15 cellular contexts compared by ENCODE assay signal in the genomic region with DNA sequence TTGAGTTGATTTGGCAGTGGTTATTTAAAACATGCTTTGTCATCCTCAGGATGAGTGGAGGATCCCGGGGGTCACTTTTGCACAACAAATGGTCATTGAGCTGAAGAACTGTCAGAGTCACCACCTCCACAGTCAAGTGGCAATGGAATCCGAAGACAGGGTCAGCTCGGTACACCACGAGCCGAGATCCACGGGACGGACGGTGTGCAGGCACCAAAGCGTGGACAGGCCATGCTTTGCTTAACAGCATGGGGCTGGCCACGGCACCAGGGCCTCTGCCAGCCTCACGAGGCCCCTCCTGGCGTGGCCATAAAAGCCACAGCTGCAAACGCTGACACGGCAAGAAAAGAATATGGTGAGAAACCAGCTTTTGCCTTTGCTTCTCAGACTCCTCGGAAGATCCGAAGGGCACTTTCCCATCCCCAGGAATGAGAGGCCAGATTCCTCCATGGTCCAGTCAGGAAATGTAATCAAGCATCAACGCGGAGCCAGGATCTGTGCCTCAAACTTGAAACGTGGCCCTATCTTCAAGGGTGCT.
DNase-seq lines count a peak whose midpoint lies in the region; FAIRE-seq and TF ChIP-seq lines count a peak whose summit lies in the region.
"Had no signal": no experiment of that assay in that cellular context is flagged by ENCODE, and none has a peak within 500 bp of the region (broad histone marks: within the 10 kb centered on the region; RNA-seq: fewer than 3 reads in every experiment).

No MANE protein-coding gene starts in this region.

- no peak overlapping the region for H3K9ac ChIP-seq in H1 (replicated peaks in 1 of 4; ENCODE audit: extremely low read depth in 1 of 4, low read depth in 3 of 4, low read length in 3 of 4)
- no peak overlapping the region for H3K9ac ChIP-seq in neural progenitor cell
- H3K9ac ChIP-seq: KMS-11 had no signal

- H2BK5ac ChIP-seq in H1 (ENCODE audit: low read depth, low read length), result no peak overlapping the region

- no peak overlapping the region for H3K56ac ChIP-seq in H1 (replicated peaks; ENCODE audit: insufficient read length, low read depth, low read length)

- H2BK12ac ChIP-seq in H1 (ENCODE audit: low read depth, low read length), result no peak overlapping the region; the same call in none of the 2 replicates

- no peak overlapping the region for H4K91ac ChIP-seq in H1 (replicated peaks; ENCODE audit: insufficient read length, low read length)

- no TSS peak for BruUV-seq in PC-9 (replicated peaks; lab: Mats Ljungman, UMichigan)

- H2BK15ac ChIP-seq in H1 (ENCODE audit: low read length), result 0 out of 2 replicates have a peak overlapping the region, but pooled peaks have one; percentile 50

- H3K9me3 Mint-ChIP-seq in neural progenitor cell, result peaks cover 3% of the 10 kb centered on the region
- H3K9me3 Mint-ChIP-seq: CD8-positive, alpha-beta memory T cell; GM23338 had no signal

- H3K4ac ChIP-seq in H1 (replicated peaks; ENCODE audit: insufficient read length, low read depth, low read length), result no peak overlapping the region

- H3K14ac ChIP-seq in H1 (ENCODE audit: insufficient read length), result no peak overlapping the region

- H3K9me3 ChIP-seq in PC-9 (ENCODE audit: insufficient read depth, low read depth), result no peaks in the 10 kb centered on the region
- no peaks in the 10 kb centered on the region for H3K9me3 ChIP-seq in H1 (ENCODE audit: insufficient read depth in 2 of 2, low read depth in 1 of 2, low read length in 1 of 2)
- H3K9me3 ChIP-seq in osteoblast (ENCODE audit: low read depth, low read length), result no peaks in the 10 kb centered on the region
- no peaks in the 10 kb centered on the region for H3K9me3 ChIP-seq in vagina
- no peaks in the 10 kb centered on the region for H3K9me3 ChIP-seq in neural progenitor cell (ENCODE audit: low read depth)

- H3K23ac ChIP-seq in H1 (ENCODE audit: insufficient read length), result no peak overlapping the region

- H3K36me3 Mint-ChIP-seq in neural progenitor cell, result no peaks in the 10 kb centered on the region
- H3K36me3 Mint-ChIP-seq: CD8-positive, alpha-beta memory T cell had no signal

- TF ChIP-seq RAD21 in H1 (IDR thresholded peaks at IDR 0.05 in 1 of 2, conservative IDR thresholded peaks at IDR 0.05 in 1 of 2; ENCODE audit: low read depth in 2 of 2, low read length in 2 of 2), result no peak

- H3K36me3 ChIP-seq in PC-9 (ENCODE audit: low read depth) (no peaks in the 10 kb centered on the region), H1 (ENCODE audit: control insufficient read depth in 2 of 4, insufficient read depth in 4 of 4, low read length in 3 of 4) (no peaks in the 10 kb centered on the region), osteoblast (ENCODE audit: insufficient read depth, low read length) (no peaks in the 10 kb centered on the region), vagina (no peaks in the 10 kb centered on the region), neural progenitor cell (no peaks in the 10 kb centered on the region)

- H3K9me2 ChIP-seq in PC-9 (ENCODE audit: insufficient read depth), result no peaks in the 10 kb centered on the region

- intact Hi-C loops in PC-9 (cut with micrococcal nuclease; ENCODE audit: unreplicated experiment) (no loop called here), vagina (cut with DNase I) (loop anchor here (5.0 kb wide), 1 partner anchor 42 kb away; no protein-coding TSS in a partner anchor)

- TF ChIP-seq POLR2A in H1 (IDR thresholded peaks at IDR 0.05; ENCODE audit: control extremely low read depth in 1 of 2, low read depth in 2 of 2, low read length in 2 of 2) (no peak), vagina (IDR thresholded peaks at IDR 0.05) (no peak)

- no peak overlapping the region for H3K4me3 ChIP-seq in PC-9
- H3K4me3 ChIP-seq in H1 (ENCODE audit: extremely low read depth in 1 of 4, insufficient read depth in 2 of 4, low read depth in 3 of 4, low read length in 4 of 4), result no peak overlapping the region
- no peak overlapping the region for H3K4me3 ChIP-seq in osteoblast (ENCODE audit: insufficient read depth, low read length)
- no peak overlapping the region for H3K4me3 ChIP-seq in vagina
- no peak overlapping the region for H3K4me3 ChIP-seq in neural progenitor cell
- H3K4me3 ChIP-seq: GM23338 had no signal

- H3F3A ChIP-seq in PC-9 (ENCODE audit: insufficient read depth, low read depth) (peaks cover 49% of the 10 kb centered on the region), neural progenitor cell (ENCODE audit: low read depth) (no peaks in the 10 kb centered on the region)

- CTCF ChIA-PET in PC-9 (lab: Charles Lee) (no interaction called here), H1 (lab: Charles Lee; ENCODE audit: partially characterized antibody) (interaction anchor here (0.6 to 1.9 kb wide), 3 partner anchors 8 to 69 kb away, joined by 3 to 7 read pairs (median 4); no protein-coding TSS in a partner anchor)

- POLR2A ChIA-PET in PC-9 (lab: Charles Lee; ENCODE audit: unreplicated experiment) (no interaction called here), H1 (lab: Charles Lee; ENCODE audit: partially characterized antibody) (no interaction called here)

- H3K79me1 ChIP-seq in H1 (ENCODE audit: low read depth, low read length), result no peaks in the 10 kb centered on the region

- H4K20me1 ChIP-seq in PC-9 (ENCODE audit: insufficient read depth), result no peaks in the 10 kb centered on the region
- H4K20me1 ChIP-seq in H1 (replicated peaks in 1 of 2; ENCODE audit: control insufficient read depth in 1 of 2, insufficient read depth in 2 of 2, low read length in 2 of 2), result no peaks in the 10 kb centered on the region
- no peaks in the 10 kb centered on the region for H4K20me1 ChIP-seq in osteoblast (ENCODE audit: insufficient read depth, low read length)
- no peaks in the 10 kb centered on the region for H4K20me1 ChIP-seq in neural progenitor cell (ENCODE audit: low read depth)

- H3K18ac ChIP-seq in H1 (ENCODE audit: extremely low read depth, low read length), result no peak overlapping the region

- TF ChIP-seq CTCF in PC-9 (conservative IDR thresholded peaks at IDR 0.05), result no peak
- TF ChIP-seq CTCF in H1 (IDR thresholded peaks at IDR 0.05; ENCODE audit: control extremely low read depth in 1 of 3, insufficient read depth in 1 of 3, low read depth in 1 of 3, low read length in 3 of 3), result no peak
- no peak for TF ChIP-seq CTCF in osteoblast (IDR thresholded peaks at IDR 0.05; ENCODE audit: extremely low read depth, low read depth, low read length)
- TF ChIP-seq CTCF in vagina (IDR thresholded peaks at IDR 0.05), result no peak
- no peak for TF ChIP-seq CTCF in neural progenitor cell (IDR thresholded peaks at IDR 0.05)

- H3K27me3 Mint-ChIP-seq in neural progenitor cell (ENCODE audit: insufficient read depth, low read depth), result peaks cover 8% of the 10 kb centered on the region

- H3K4me3 Mint-ChIP-seq in neural progenitor cell, result no peak overlapping the region
- H3K4me3 Mint-ChIP-seq: CD8-positive, alpha-beta memory T cell; GM23338 had no signal

- H2BK120ac ChIP-seq in H1 (replicated peaks; ENCODE audit: low read depth, low read length), result no peak overlapping the region

- H3K27ac ChIP-seq in PC-9 (peak overlapping the region; percentile 20), H1 (ENCODE audit: low read depth, low read length) (no peak overlapping the region), osteoblast (ENCODE audit: low read depth, low read length) (peak overlapping the region; percentile 20), vagina (peak overlapping the region; percentile 78), neural progenitor cell (no peak overlapping the region)
- H3K27ac ChIP-seq: KMS-11 had no signal

- no peak overlapping the region for H4K8ac ChIP-seq in H1 (ENCODE audit: extremely low read depth, insufficient read depth, low read length)

- H3K27me3 ChIP-seq in PC-9 (ENCODE audit: insufficient read depth, low read depth), result no peaks in the 10 kb centered on the region
- peaks cover 0 to 2% (median 0%) of the 10 kb centered on the region in 4 experiments; a peak in 1 of 7 replicates for H3K27me3 ChIP-seq in H1 (replicated peaks in 1 of 4; ENCODE audit: control insufficient read depth in 3 of 4, extremely low read depth in 1 of 4, insufficient read depth in 3 of 4, low read length in 3 of 4)
- H3K27me3 ChIP-seq in osteoblast (ENCODE audit: insufficient read depth, low read length), result peaks cover 18% of the 10 kb centered on the region
- no peaks in the 10 kb centered on the region for H3K27me3 ChIP-seq in vagina
- H3K27me3 ChIP-seq in neural progenitor cell, result peaks cover 9% of the 10 kb centered on the region

- no peak overlapping the region for H2AK5ac ChIP-seq in H1 (ENCODE audit: low read depth, low read length)

- H3K23me2 ChIP-seq in H1 (ENCODE audit: low read depth, low read length), result no peaks in the 10 kb centered on the region

- H3K79me2 ChIP-seq in PC-9 (ENCODE audit: low read depth), result no peaks in the 10 kb centered on the region
- no peaks in the 10 kb centered on the region for H3K79me2 ChIP-seq in H1 (ENCODE audit: control insufficient read depth in 1 of 2, insufficient read depth in 2 of 2, low read length in 2 of 2)
- no peaks in the 10 kb centered on the region for H3K79me2 ChIP-seq in osteoblast (ENCODE audit: insufficient read depth, low read length)
- H3K79me2 ChIP-seq in neural progenitor cell (ENCODE audit: low read depth), result no peaks in the 10 kb centered on the region

- H3K4me1 ChIP-seq in PC-9 (replicated peaks; ENCODE audit: insufficient read depth) (peaks cover 84% of the 10 kb centered on the region), H1 (replicated peaks in 1 of 4; ENCODE audit: control insufficient read depth in 3 of 4, insufficient read depth in 4 of 4, low read length in 3 of 4) (no peaks in the 10 kb centered on the region; a peak in 1 of 7 replicates), osteoblast (ENCODE audit: insufficient read depth, low read length) (peaks cover 28% of the 10 kb centered on the region), vagina (peaks cover 58% of the 10 kb centered on the region), neural progenitor cell (no peaks in the 10 kb centered on the region)

- H3K4me2 ChIP-seq in PC-9 (peak overlapping the region; percentile 14; the same call in 1 of the 2 replicates), H1 (ENCODE audit: insufficient read depth in 1 of 2, low read depth in 2 of 2, low read length in 2 of 2) (no peak overlapping the region), osteoblast (ENCODE audit: insufficient read depth, low read length) (peak overlapping the region; percentile 8), neural progenitor cell (no peak overlapping the region)
- H3K4me2 ChIP-seq: GM23338, KMS-11 had no signal

- H3K4me1 Mint-ChIP-seq in neural progenitor cell, result peaks cover 37% of the 10 kb centered on the region
- H3K4me1 Mint-ChIP-seq: CD8-positive, alpha-beta memory T cell had no signal

- no peak for TF ChIP-seq EP300 in H1 (IDR thresholded peaks at IDR 0.05; ENCODE audit: borderline replicate concordance in 1 of 2, low read depth in 2 of 2, low read length in 2 of 2)

- WGBS in H1 (ENCODE audit: extremely low coverage in 1 of 2, insufficient coverage in 1 of 2, insufficient read length in 1 of 2, insufficient replicate concordance in 2 of 2, low coverage in 1 of 2, low lambda C conversion rate in 2 of 2, missing lambda C conversion rate in 1 of 2), 2 experiments, result 95% methylated on average over 19 of the region's 19 CpGs; no CpG with 5 or more reads in 1 of the 2 experiments

- H2BK20ac ChIP-seq in H1 (ENCODE audit: low read length), result no peak overlapping the region

- H2AFZ ChIP-seq in PC-9, result no peak overlapping the region
- H2AFZ ChIP-seq in H1 (ENCODE audit: low read length), result no peak overlapping the region
- peak overlapping the region; percentile 2 for H2AFZ ChIP-seq in osteoblast (ENCODE audit: low read length)
- no peak overlapping the region for H2AFZ ChIP-seq in neural progenitor cell (replicated peaks)
- H2AFZ ChIP-seq: GM23338 had no signal

- DNase-seq in PC-9 (no peak), H1 (ENCODE audit: low read depth in 1 of 2, low spot score in 2 of 2) (no peak), osteoblast (ENCODE audit: insufficient read length, low spot score, missing footprints) (peak; percentile 79), vagina (ENCODE audit: extremely low spot score in 2 of 2) (no peak), neural progenitor cell (ENCODE audit: low spot score) (no peak), HT-29 (ENCODE audit: low spot score) (no peak), NCI-H69 (lab: John Stamatoyannopoulos, UW) (no peak)
- DNase-seq: CD8-positive, alpha-beta memory T cell; NCI-H1092; NCI-H1694; NCI-H446; NCI-H82; RPMI8226 had no signal

- no peak for FAIRE-seq in H1 (lab: Jason Lieb, UNC)

- no peak overlapping the region for H3K27ac Mint-ChIP-seq in neural progenitor cell
- H3K27ac Mint-ChIP-seq: CD8-positive, alpha-beta memory T cell had no signal

- H4K5ac ChIP-seq in H1 (ENCODE audit: insufficient read length, low read depth, low read length), result no peak overlapping the region

Comparison
In these comparisons a context has a peak if more than half of its experiments do, and no peak if none do; other contexts are left out.
1. H3K27ac ChIP-seq: peak in PC-9 (single experiment), osteoblast (single experiment) and vagina (single experiment); none in H1 (single experiment) and neural progenitor cell (single experiment).
2. H3K4me2 ChIP-seq: peak in PC-9 (single experiment) and osteoblast (single experiment); none in H1 (0 of 2) and neural progenitor cell (single experiment).